ENCODE assay signal across 8 cellular contexts in the genomic region with DNA sequence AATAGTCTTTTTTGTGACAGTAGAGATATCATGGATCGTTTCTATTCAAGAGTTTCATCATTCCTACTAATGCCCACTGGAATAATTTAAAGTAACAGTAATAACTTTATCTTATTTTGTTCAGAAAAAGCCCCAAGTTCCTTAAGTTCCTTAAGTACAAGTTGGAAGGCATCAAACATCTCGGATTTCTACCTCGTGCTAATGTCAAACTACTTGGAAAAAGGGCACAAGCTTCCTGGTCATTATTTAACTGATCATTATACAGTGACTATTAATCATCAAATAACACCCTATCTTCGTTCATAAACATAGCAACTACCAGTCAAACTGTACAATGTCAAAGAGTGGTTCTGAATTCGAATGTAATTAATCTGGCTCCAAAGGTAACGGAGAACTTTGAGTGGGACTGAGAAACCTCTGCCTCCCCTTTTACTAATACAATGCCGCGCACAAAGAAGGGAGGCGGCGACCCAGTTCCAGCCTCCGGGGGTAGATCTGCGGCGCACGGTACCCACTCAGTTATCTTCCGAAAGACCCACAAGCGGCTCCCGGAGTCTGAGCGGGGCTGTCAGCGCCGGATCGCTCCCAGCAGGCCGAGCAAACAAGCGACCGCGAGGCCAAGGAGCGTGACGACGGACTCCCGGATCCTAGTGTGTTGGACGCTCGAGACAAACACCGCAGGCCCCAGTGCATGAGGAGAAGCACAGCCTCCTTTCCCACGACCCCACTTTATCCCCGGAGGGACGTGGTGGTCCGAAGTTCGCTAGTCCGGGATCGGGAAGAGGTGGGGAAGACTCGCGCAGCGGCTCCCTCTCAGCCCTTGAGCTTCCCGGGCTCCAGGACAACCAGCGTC. TPM values are rescaled to one million over a fixed set of nuclear protein-coding genes. Genes with fewer than 3 reads are reported as not detected.
DNase-seq lines count a peak whose midpoint lies in the region; FAIRE-seq and TF ChIP-seq lines count a peak whose summit lies in the region.

No MANE protein-coding gene starts in this region.

- peak overlapping the region; percentile 98 for H3K4me3 Mint-ChIP-seq in HFFc6
- peak overlapping the region; percentile 99 for H3K4me3 Mint-ChIP-seq in activated CD4-positive, alpha-beta T cell treated with anti-CD3 and anti-CD28 coated beads, Interleukin-2, amount 10 ng/mL, durations not matched to agents 24 days and 14 days

- H3K36me3 ChIP-seq in duodenal mucosa (ENCODE audit: control insufficient read depth in 1 of 2, insufficient read depth in 2 of 2, low read length in 2 of 2) = no peaks in the 10 kb centered on the region

- peaks cover 8% of the 10 kb centered on the region for H3K36me3 Mint-ChIP-seq in HFFc6 (ENCODE audit: low read depth)
- H3K36me3 Mint-ChIP-seq in activated CD4-positive, alpha-beta T cell treated with anti-CD3 and anti-CD28 coated beads, Interleukin-2, amount 10 ng/mL, durations not matched to agents 24 days and 14 days (ENCODE audit: low read depth) = peaks cover 9% of the 10 kb centered on the region

- H3K9me3 Mint-ChIP-seq in HFFc6 = no peaks in the 10 kb centered on the region
- no peaks in the 10 kb centered on the region for H3K9me3 Mint-ChIP-seq in activated CD4-positive, alpha-beta T cell treated with anti-CD3 and anti-CD28 coated beads, Interleukin-2, amount 10 ng/mL, durations not matched to agents 24 days and 14 days

- H3K4me1 ChIP-seq in duodenal mucosa (ENCODE audit: control insufficient read depth in 1 of 2, insufficient read depth in 2 of 2, low read length in 2 of 2) = peaks cover 10 to 16% of the 10 kb centered on the region in 2 donors

- no peak for TF ChIP-seq CTCF in HFFc6 (IDR thresholded peaks at IDR 0.05)

- no peak for FAIRE-seq in GM12892 (lab: Jason Lieb, UNC)

- H3K27ac Mint-ChIP-seq in HFFc6 = peak overlapping the region; percentile 97
- H3K27ac Mint-ChIP-seq in activated CD4-positive, alpha-beta T cell treated with anti-CD3 and anti-CD28 coated beads, Interleukin-2, amount 10 ng/mL, durations not matched to agents 24 days and 14 days = peak overlapping the region; percentile 95

- peak overlapping the region; percentile 92 to 94 for H3K4me3 ChIP-seq in duodenal mucosa (ENCODE audit: low read depth in 1 of 2, low read length in 2 of 2)

- no peak for TF ChIP-seq POLR2A in GM12892 (IDR thresholded peaks at IDR 0.05; ENCODE audit: low read depth, low read length)

- peak overlapping the region; percentile 69 for H3K27ac ChIP-seq in duodenal mucosa (ENCODE audit: low read depth, low read length)

- DNase-seq in GM12892 (ENCODE audit: insufficient read length) = peak; percentile 17
- peak; percentile 41 for DNase-seq in HFFc6
- DNase-seq in NCI-H1092 (lab: John Stamatoyannopoulos, UW) = peak; percentile 54
- peak; percentile 81 for DNase-seq in activated CD4-positive, alpha-beta T cell treated with anti-CD3 and anti-CD28 coated beads, Interleukin-2, amount 10 ng/mL, durations not matched to agents 24 days and 14 days
- peak; percentile 11 for DNase-seq in medulla oblongata (ENCODE audit: extremely low spot score)
- peak in 2 of 3 experiments; percentile 4 to 10 for DNase-seq in stimulated activated CD4-positive, alpha-beta T cell treated with anti-CD3 and anti-CD28 coated beads, TNF-alpha, amount 100 ng/mL, for 4 hours (ENCODE audit: low read depth in 3 of 3)
- DNase-seq in NCI-H2029 treated with DMSO at 0.1 percent for 48 hours (lab: John Stamatoyannopoulos, UW) = no peak

- H3K9me3 ChIP-seq in duodenal mucosa (ENCODE audit: control insufficient read depth in 1 of 2, low read length in 2 of 2) = no peaks in the 10 kb centered on the region

- intact Hi-C loops in activated CD4-positive, alpha-beta T cell treated with anti-CD3 and anti-CD28 coated beads, Interleukin-2, amount 10 ng/mL, durations not matched to agents 24 days and 14 days (cut with micrococcal nuclease) = loop anchor here (1.0 to 2.0 kb wide), 3 partner anchors 149 to 1239 kb away; a partner anchor contains a TSS

- H3K27me3 ChIP-seq in duodenal mucosa (ENCODE audit: control insufficient read depth in 1 of 2, insufficient read depth in 2 of 2, low read length in 2 of 2) = no peaks in the 10 kb centered on the region

- peaks cover 31% of the 10 kb centered on the region for H3K4me1 Mint-ChIP-seq in HFFc6 (ENCODE audit: low read depth)
- peaks cover 30% of the 10 kb centered on the region for H3K4me1 Mint-ChIP-seq in activated CD4-positive, alpha-beta T cell treated with anti-CD3 and anti-CD28 coated beads, Interleukin-2, amount 10 ng/mL, durations not matched to agents 24 days and 14 days

- no peaks in the 10 kb centered on the region for H3K27me3 Mint-ChIP-seq in HFFc6 (ENCODE audit: insufficient read depth)
- no peaks in the 10 kb centered on the region for H3K27me3 Mint-ChIP-seq in activated CD4-positive, alpha-beta T cell treated with anti-CD3 and anti-CD28 coated beads, Interleukin-2, amount 10 ng/mL, durations not matched to agents 24 days and 14 days

- H3K9ac ChIP-seq in duodenal mucosa (ENCODE audit: low read depth in 1 of 2, low read length in 2 of 2) = peak overlapping the region; percentile 74 to 79

RNA-seq across cellular contexts. Expression of a gene that starts 0.7 kb away (rescaled TPM):
- polyA plus RNA-seq in GM12892 (2012; ENCODE audit: missing spikeins) = 8.4 TPM
- 1 to 10 TPM; 4.5 to 5.7 (median 5.2) TPM for total RNA-seq in HFFc6 (2021; fragmentation: NEBNext Ultra II Directional; extraction: Animal tissue kit (Norgen Biotek cat#: 25700))
- 20.7 and 20.9 TPM in 2 replicates for total RNA-seq in activated CD4-positive, alpha-beta T cell treated with anti-CD3 and anti-CD28 coated beads, Interleukin-2, amount 10 ng/mL, durations not matched to agents 24 days and 14 days
